Comparison of ENCODE assay signal across 8 cellular contexts in genomic region chr12:12612403-12612802, GRCh38. TPM values are rescaled to one million over a fixed set of nuclear protein-coding genes. Genes with fewer than 3 reads are reported as not detected.
DNase-seq lines count a peak whose midpoint lies in the region; ATAC-seq and TF ChIP-seq lines count a peak whose summit lies in the region.

No MANE protein-coding gene starts in this region.

- H3K27me3 ChIP-seq in Peyer's patch (no peaks in the 10 kb centered on the region), layer of hippocampus (ENCODE audit: control insufficient read depth, insufficient read depth, low read length) (no peaks in the 10 kb centered on the region), stomach (no peaks in the 10 kb centered on the region)

- peak; percentile 45 for DNase-seq in D341Med (ENCODE audit: low spot score)
- no peak for DNase-seq in Peyer's patch
- no peak for DNase-seq in chondrocyte (ENCODE audit: low spot score)
- DNase-seq in stomach, result no peak
- DNase-seq in midbrain (lab: John Stamatoyannopoulos, UW), result no peak

- H3K36me3 ChIP-seq in Peyer's patch, result no peaks in the 10 kb centered on the region
- peaks cover 0 to 12% (median 4%) of the 10 kb centered on the region in 4 donors for H3K36me3 ChIP-seq in stomach

- H3K4me1 ChIP-seq in Peyer's patch, result peaks cover 0 to 13% (median 3%) of the 10 kb centered on the region in 4 donors
- H3K4me1 ChIP-seq in stomach, result peaks cover 18 to 58% (median 38%) of the 10 kb centered on the region in 4 donors

- H3K27ac ChIP-seq in Peyer's patch (peak overlapping the region; percentile 88 to 91 (median 90)), layer of hippocampus (ENCODE audit: low read depth, low read length) (peak overlapping the region; percentile 97), stomach (peak overlapping the region; percentile 92 to 97 (median 94))

- TF ChIP-seq EP300 in stomach (IDR thresholded peaks at IDR 0.05), result no peak

- H3K4me3 Mint-ChIP-seq in chondrocyte (ENCODE audit: unreplicated experiment), result peak overlapping the region; percentile 85

- 0 to 1% (median 1%) methylated on average over 5 of the region's 5 CpGs for WGBS in stomach, 5 donors

- H3K9me3 ChIP-seq in Peyer's patch, result no peaks in the 10 kb centered on the region
- H3K9me3 ChIP-seq in stomach, result no peaks in the 10 kb centered on the region

- TF ChIP-seq POLR2A in Peyer's patch (IDR thresholded peaks at IDR 0.05) (no peak), stomach (IDR thresholded peaks at IDR 0.05) (no peak)

- peak; percentile 15 for ATAC-seq in HG03354 (IDR thresholded peaks at IDR 0.05; ENCODE audit: poor library complexity, severe bottlenecking, unreplicated experiment)
- ATAC-seq in GM19397 (IDR thresholded peaks at IDR 0.05; ENCODE audit: unreplicated experiment), result no peak

- intact Hi-C loops in stomach (cut with DNase I; ENCODE audit: low total_unique reads), result no loop called here

- H3K4me3 ChIP-seq in Peyer's patch (peak overlapping the region; percentile 69 to 89 (median 80)), stomach (peak overlapping the region; percentile 77 to 86 (median 83))

- H3K27me3 Mint-ChIP-seq in chondrocyte (ENCODE audit: low read depth), result no peaks in the 10 kb centered on the region

- H3K4me1 Mint-ChIP-seq in chondrocyte (ENCODE audit: low read depth), result peaks cover 26% of the 10 kb centered on the region

- TF ChIP-seq CTCF in Peyer's patch (IDR thresholded peaks at IDR 0.05) (no peak), chondrocyte (IDR thresholded peaks at IDR 0.05) (no peak), stomach (IDR thresholded peaks at IDR 0.05) (no peak)

- no peaks in the 10 kb centered on the region for H3K36me3 Mint-ChIP-seq in chondrocyte (ENCODE audit: low read depth)

- H3K27ac Mint-ChIP-seq in chondrocyte (ENCODE audit: unreplicated experiment), result peak overlapping the region; percentile 94

- H3K9me3 Mint-ChIP-seq in chondrocyte (ENCODE audit: low read depth), result no peaks in the 10 kb centered on the region

RNA-seq across cellular contexts. Expression of gene CREBL2, which starts 0.7 kb away (rescaled TPM):
- total RNA-seq in Peyer's patch (10 to 100 TPM; 23.1 to 33.0 (median 27.6) TPM), chondrocyte (11.3 to 14.4 TPM (median 11.4 TPM) in 3 replicates), stomach (10 to 100 TPM in 4 of 5 donors, 1 to 10 TPM in 1; 8.2 to 42.0 (median 34.1) TPM)
- 10 to 100 TPM; 12.1 to 33.8 (median 29.8) TPM for polyA plus RNA-seq in stomach

RNA-seq across cellular contexts. Expression of gene DUSP16, which starts 49.7 kb away (rescaled TPM):
- total RNA-seq in Peyer's patch, result 10 to 100 TPM; 20.6 to 52.6 (median 45.7) TPM
- total RNA-seq in chondrocyte, result 9.7 to 13.7 TPM (median 11.4 TPM) in 3 replicates
- 10 to 100 TPM; 11.3 to 34.8 (median 32.0) TPM for total RNA-seq in stomach
- 10 to 100 TPM in 2 of 3 donors, 1 to 10 TPM in 1; 4.9 to 16.0 (median 13.4) TPM for polyA plus RNA-seq in stomach
